11 cellular contexts compared by ENCODE assay signal in the genomic region with DNA sequence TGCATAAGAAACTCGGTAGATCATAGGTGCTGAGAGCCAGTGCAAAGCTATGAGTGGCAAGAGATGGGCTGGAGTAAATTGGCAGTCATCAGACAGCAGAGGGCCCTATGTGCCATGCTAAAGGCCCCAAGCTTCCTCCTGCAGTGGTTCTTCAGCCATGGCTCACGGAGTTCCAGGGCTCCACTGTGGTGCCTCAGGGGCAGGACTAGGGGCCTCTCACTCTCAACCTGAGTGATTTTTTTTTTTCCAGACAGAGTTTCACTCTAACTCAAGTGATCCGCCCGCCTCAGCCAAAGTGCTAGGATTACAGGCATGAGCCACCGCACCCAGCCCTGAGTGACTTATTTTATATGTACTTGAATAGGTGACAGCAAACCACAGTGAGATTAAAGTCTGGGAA. TPM values are rescaled to one million over a fixed set of nuclear protein-coding genes. Genes with fewer than 3 reads are reported as not detected.
DNase-seq lines count a peak whose midpoint lies in the region; ATAC-seq, FAIRE-seq and TF ChIP-seq lines count a peak whose summit lies in the region.
"Had no signal": no experiment of that assay in that cellular context is flagged by ENCODE, and none has a peak within 500 bp of the region (broad histone marks: within the 10 kb centered on the region; RNA-seq: fewer than 3 reads in every experiment).

No MANE protein-coding gene starts in this region.

- no peak overlapping the region for H3K4me3 Mint-ChIP-seq in activated CD8-positive, alpha-beta memory T cell treated with anti-CD3 and anti-CD28 coated beads, Interleukin-2, amount 10 ng/mL, durations not matched to agents 7 days and 5 days

- no peak overlapping the region for H3K23ac ChIP-seq in H1 (ENCODE audit: insufficient read length)

- H2BK15ac ChIP-seq in H1 (ENCODE audit: low read length) = no peak overlapping the region

- no peak overlapping the region for H3K27ac Mint-ChIP-seq in activated CD8-positive, alpha-beta memory T cell treated with anti-CD3 and anti-CD28 coated beads, Interleukin-2, amount 10 ng/mL, durations not matched to agents 7 days and 5 days

- no peak overlapping the region for H3K4ac ChIP-seq in H1 (replicated peaks; ENCODE audit: insufficient read length, low read depth, low read length)

- H3K79me2 ChIP-seq in H1 (ENCODE audit: control insufficient read depth in 1 of 2, insufficient read depth in 2 of 2, low read length in 2 of 2) (no peaks in the 10 kb centered on the region), smooth muscle cell (ENCODE audit: low read depth) (no peaks in the 10 kb centered on the region)

- H3K14ac ChIP-seq in H1 (ENCODE audit: insufficient read length) = no peak overlapping the region

- TF ChIP-seq EP300 in H1 (IDR thresholded peaks at IDR 0.05; ENCODE audit: borderline replicate concordance in 1 of 2, low read depth in 2 of 2, low read length in 2 of 2) = no peak

- no peak overlapping the region for H2BK5ac ChIP-seq in H1 (ENCODE audit: low read depth, low read length)

- H3K27me3 ChIP-seq in H1 (replicated peaks in 1 of 4; ENCODE audit: control insufficient read depth in 3 of 4, extremely low read depth in 1 of 4, insufficient read depth in 3 of 4, low read length in 3 of 4) = no peaks in the 10 kb centered on the region
- H3K27me3 ChIP-seq in smooth muscle cell (ENCODE audit: low read depth) = no peaks in the 10 kb centered on the region

- H2BK20ac ChIP-seq in H1 (ENCODE audit: low read length) = no peak overlapping the region

- H2BK120ac ChIP-seq in H1 (replicated peaks; ENCODE audit: low read depth, low read length) = no peak overlapping the region

- H3K4me2 ChIP-seq in H1 (ENCODE audit: insufficient read depth in 1 of 2, low read depth in 2 of 2, low read length in 2 of 2) (no peak overlapping the region), smooth muscle cell (peak overlapping the region; percentile 53)

- no peak overlapping the region for H3K9ac ChIP-seq in H1 (replicated peaks in 1 of 4; ENCODE audit: extremely low read depth in 1 of 4, low read depth in 3 of 4, low read length in 3 of 4)
- H3K9ac ChIP-seq in smooth muscle cell (ENCODE audit: low read depth) = no peak overlapping the region

- 76% methylated on average over 5 of the region's 5 CpGs; no CpG with 5 or more reads in 1 of the 2 experiments for WGBS in H1 (ENCODE audit: extremely low coverage in 1 of 2, insufficient coverage in 1 of 2, insufficient read length in 1 of 2, insufficient replicate concordance in 2 of 2, low coverage in 1 of 2, low lambda C conversion rate in 2 of 2, missing lambda C conversion rate in 1 of 2), 2 experiments
- 50% methylated on average over 5 of the region's 5 CpGs for WGBS in smooth muscle cell (ENCODE audit: low lambda C conversion rate)

- H3K27ac ChIP-seq in H1 (ENCODE audit: low read depth, low read length) = no peak overlapping the region
- no peak overlapping the region for H3K27ac ChIP-seq in smooth muscle cell (ENCODE audit: low read depth)
- H3K27ac ChIP-seq: C4-2B had no signal

- TF ChIP-seq CTCF in H1 (IDR thresholded peaks at IDR 0.05; ENCODE audit: control extremely low read depth in 1 of 3, insufficient read depth in 1 of 3, low read depth in 1 of 3, low read length in 3 of 3) (peak; percentile 26 to 32 (median 30); a peak in 3 of 4 replicates), smooth muscle cell (IDR thresholded peaks at IDR 0.05; ENCODE audit: borderline replicate concordance, insufficient read depth, poor library complexity, severe bottlenecking) (no peak)

- FAIRE-seq in H1 (lab: Jason Lieb, UNC) = no peak

- no peaks in the 10 kb centered on the region for H3K4me1 Mint-ChIP-seq in activated CD8-positive, alpha-beta memory T cell treated with anti-CD3 and anti-CD28 coated beads, Interleukin-2, amount 10 ng/mL, durations not matched to agents 7 days and 5 days

- CTCF ChIA-PET in activated CD8-positive, alpha-beta memory T cell treated with anti-CD3 and anti-CD28 coated beads, Interleukin-2, amount 10 ng/mL, durations not matched to agents 7 days and 5 days (lab: Charles Lee) = interaction anchor here (0.7 to 3.3 kb wide), 38 partner anchors 9 to 618 kb away, joined by 3 to 24 read pairs (median 4); a partner anchor contains a TSS
- CTCF ChIA-PET in H1 (lab: Charles Lee; ENCODE audit: partially characterized antibody) = interaction anchor here (0.6 to 7.7 kb wide), 56 partner anchors 8 to 620 kb away, joined by 3 to 206 read pairs (median 5); a partner anchor contains a TSS

- no peak overlapping the region for H4K91ac ChIP-seq in H1 (replicated peaks; ENCODE audit: insufficient read length, low read length)

- no peaks in the 10 kb centered on the region for H3K36me3 Mint-ChIP-seq in activated CD8-positive, alpha-beta memory T cell treated with anti-CD3 and anti-CD28 coated beads, Interleukin-2, amount 10 ng/mL, durations not matched to agents 7 days and 5 days

- DNase-seq in activated CD8-positive, alpha-beta memory T cell treated with anti-CD3 and anti-CD28 coated beads, Interleukin-2, amount 10 ng/mL, durations not matched to agents 7 days and 5 days = no peak
- DNase-seq in activated CD8-positive, alpha-beta memory T cell treated with anti-CD3 and anti-CD28 coated beads for 24 hours = no peak
- DNase-seq in NCI-H510A (lab: John Stamatoyannopoulos, UW) = peak; percentile 3
- no peak for DNase-seq in H1 (ENCODE audit: low read depth in 1 of 2, low spot score in 2 of 2)
- no peak for DNase-seq in smooth muscle cell (lab: John Stamatoyannopoulos, UW; ENCODE audit: unreplicated experiment)
- no peak for DNase-seq in AG08395 (ENCODE audit: low spot score)
- DNase-seq in CD1c-positive myeloid dendritic cell (ENCODE audit: extremely low spot score) = no peak
- DNase-seq in T1000 (lab: John Stamatoyannopoulos, UW) = no peak

- H3K18ac ChIP-seq in H1 (ENCODE audit: extremely low read depth, low read length) = no peak overlapping the region

- peak; percentile 57 for ATAC-seq in activated CD8-positive, alpha-beta memory T cell treated with anti-CD3 and anti-CD28 coated beads, Interleukin-2, amount 10 ng/mL, durations not matched to agents 7 days and 5 days

- H3K79me1 ChIP-seq in H1 (ENCODE audit: low read depth, low read length) = no peaks in the 10 kb centered on the region

- H4K5ac ChIP-seq in H1 (ENCODE audit: insufficient read length, low read depth, low read length) = no peak overlapping the region

- no peak for TF ChIP-seq POLR2A in H1 (IDR thresholded peaks at IDR 0.05; ENCODE audit: control extremely low read depth in 1 of 2, low read depth in 2 of 2, low read length in 2 of 2)

- H2AFZ ChIP-seq in H1 (ENCODE audit: low read length) = no peak overlapping the region; the same call in 1 of the 2 replicates
- H2AFZ ChIP-seq in smooth muscle cell (ENCODE audit: low read depth) = no peak overlapping the region

- H3K9me3 ChIP-seq in H1 (ENCODE audit: insufficient read depth in 2 of 2, low read depth in 1 of 2, low read length in 1 of 2) (no peaks in the 10 kb centered on the region), smooth muscle cell (replicated peaks; ENCODE audit: low read depth) (no peaks in the 10 kb centered on the region)

- H3F3A ChIP-seq in smooth muscle cell (ENCODE audit: low read depth) = no peaks in the 10 kb centered on the region

- H3K4me1 ChIP-seq in H1 (replicated peaks in 1 of 4; ENCODE audit: control insufficient read depth in 3 of 4, insufficient read depth in 4 of 4, low read length in 3 of 4) (peaks cover 0 to 6% (median 0%) of the 10 kb centered on the region in 4 experiments; a peak in 3 of 7 replicates), smooth muscle cell (ENCODE audit: low read depth) (peaks cover 5% of the 10 kb centered on the region)

- H4K20me1 ChIP-seq in H1 (replicated peaks in 1 of 2; ENCODE audit: control insufficient read depth in 1 of 2, insufficient read depth in 2 of 2, low read length in 2 of 2) (no peaks in the 10 kb centered on the region), smooth muscle cell (ENCODE audit: low read depth) (no peaks in the 10 kb centered on the region)

- no peak overlapping the region for H4K8ac ChIP-seq in H1 (ENCODE audit: extremely low read depth, insufficient read depth, low read length)

- H2AK5ac ChIP-seq in H1 (ENCODE audit: low read depth, low read length) = no peak overlapping the region

- H3K4me3 ChIP-seq in H1 (ENCODE audit: extremely low read depth in 1 of 4, insufficient read depth in 2 of 4, low read depth in 3 of 4, low read length in 4 of 4) (no peak overlapping the region), smooth muscle cell (no peak overlapping the region)

- TF ChIP-seq RAD21 in H1 (IDR thresholded peaks at IDR 0.05 in 1 of 2, conservative IDR thresholded peaks at IDR 0.05 in 1 of 2; ENCODE audit: low read depth in 2 of 2, low read length in 2 of 2) = peak; percentile 26 to 60; a peak in 3 of 4 replicates

- H3K27me3 Mint-ChIP-seq in activated CD8-positive, alpha-beta memory T cell treated with anti-CD3 and anti-CD28 coated beads, Interleukin-2, amount 10 ng/mL, durations not matched to agents 7 days and 5 days = peaks cover 14% of the 10 kb centered on the region

- H3K36me3 ChIP-seq in H1 (ENCODE audit: control insufficient read depth in 2 of 4, insufficient read depth in 4 of 4, low read length in 3 of 4) = no peaks in the 10 kb centered on the region
- no peaks in the 10 kb centered on the region for H3K36me3 ChIP-seq in smooth muscle cell (ENCODE audit: low read depth)

- H2BK12ac ChIP-seq in H1 (ENCODE audit: low read depth, low read length) = no peak overlapping the region

- POLR2A ChIA-PET in H1 (lab: Charles Lee; ENCODE audit: partially characterized antibody) = interaction anchor here (0.6 to 1.7 kb wide), 3 partner anchors 12 to 166 kb away, joined by 4 to 5 read pairs (median 4); no protein-coding TSS in a partner anchor

- H3K9me3 Mint-ChIP-seq in activated CD8-positive, alpha-beta memory T cell treated with anti-CD3 and anti-CD28 coated beads, Interleukin-2, amount 10 ng/mL, durations not matched to agents 7 days and 5 days (ENCODE audit: low read depth) = no peaks in the 10 kb centered on the region

- H3K23me2 ChIP-seq in H1 (ENCODE audit: low read depth, low read length) = no peaks in the 10 kb centered on the region

- H3K56ac ChIP-seq in H1 (replicated peaks; ENCODE audit: insufficient read length, low read depth, low read length) = no peak overlapping the region

RNA-seq across cellular contexts. Expression of a gene that starts 10.4 kb away (rescaled TPM):
- not detected for total RNA-seq in activated CD8-positive, alpha-beta memory T cell treated with anti-CD3 and anti-CD28 coated beads, Interleukin-2, amount 10 ng/mL, durations not matched to agents 7 days and 5 days
- total RNA-seq in H1 (2021; fragmentation: NEBNext Ultra II Directional; extraction: Animal tissue kit (Norgen Biotek cat#: 25700)) = not detected in 2 replicates
- not detected in 2 replicates for polyA plus RNA-seq in H1 (2011; rRNA removed)
- not detected for polyA plus RNA-seq in H1 (2011; cell fraction: cytosol; rRNA removed)
- polyA plus RNA-seq in H1 (2011; cell fraction: nucleus; rRNA removed) = not detected
- not detected in 4 replicates for polyA plus RNA-seq in H1 (2012, experiment 1 of 2)
- polyA plus RNA-seq in H1 (2012, experiment 2 of 2) = not detected
- not detected for polyA plus RNA-seq in H1 (2013, experiment 1 of 2)
- polyA plus RNA-seq in H1 (2013, experiment 2 of 2) = not detected
- polyA minus RNA-seq in H1 (2011; rRNA and poly(A)+ RNA removed) = not detected in 2 replicates
- polyA minus RNA-seq in H1 (2011; cell fraction: cytosol; rRNA and poly(A)+ RNA removed) = not detected
- polyA minus RNA-seq in H1 (2011; cell fraction: nucleus; rRNA and poly(A)+ RNA removed) = not detected
- total RNA-seq in smooth muscle cell = not detected in 2 replicates
- polyA plus RNA-seq in smooth muscle cell = not detected in 2 replicates
- total RNA-seq: pulmonary artery endothelial cell; T-helper 1 cell treated with Interleukin-12 subunit alpha and Interleukin-12 subunit beta and Interleukin-4 antibody, amounts not matched to agents 30 ng/mL and 1 ng/mL, for 36 hours had no signal

RNA-seq across cellular contexts. Expression of a gene that starts 36.0 kb away (rescaled TPM):
- 10 to 100 TPM; 24.1 to 33.8 TPM for total RNA-seq in activated CD8-positive, alpha-beta memory T cell treated with anti-CD3 and anti-CD28 coated beads, Interleukin-2, amount 10 ng/mL, durations not matched to agents 7 days and 5 days
- total RNA-seq in H1 (2021; fragmentation: NEBNext Ultra II Directional; extraction: Animal tissue kit (Norgen Biotek cat#: 25700)) = 19.4 and 19.5 TPM in 2 replicates
- polyA plus RNA-seq in H1 (2011; rRNA removed) = 16.8 and 32.5 TPM in 2 replicates
- 21.3 TPM for polyA plus RNA-seq in H1 (2011; cell fraction: cytosol; rRNA removed)
- 13.1 TPM for polyA plus RNA-seq in H1 (2011; cell fraction: nucleus; rRNA removed)
- 12.1 to 18.0 TPM (median 13.6 TPM) in 4 replicates for polyA plus RNA-seq in H1 (2012, experiment 1 of 2)
- 2.3 TPM for polyA plus RNA-seq in H1 (2012, experiment 2 of 2)
- 31.8 TPM for polyA plus RNA-seq in H1 (2013, experiment 1 of 2)
- polyA plus RNA-seq in H1 (2013, experiment 2 of 2) = 34.6 TPM
- 34.8 and 41.7 TPM in 2 replicates for polyA minus RNA-seq in H1 (2011; rRNA and poly(A)+ RNA removed)
- 15.0 TPM for polyA minus RNA-seq in H1 (2011; cell fraction: cytosol; rRNA and poly(A)+ RNA removed)
- polyA minus RNA-seq in H1 (2011; cell fraction: nucleus; rRNA and poly(A)+ RNA removed) = 68.4 TPM
- 28.6 and 31.3 TPM in 2 replicates for total RNA-seq in smooth muscle cell
- polyA plus RNA-seq in smooth muscle cell = 10.8 and 15.6 TPM in 2 replicates
